Comparison of ENCODE assay signal across 1 cellular context in the genomic region with DNA sequence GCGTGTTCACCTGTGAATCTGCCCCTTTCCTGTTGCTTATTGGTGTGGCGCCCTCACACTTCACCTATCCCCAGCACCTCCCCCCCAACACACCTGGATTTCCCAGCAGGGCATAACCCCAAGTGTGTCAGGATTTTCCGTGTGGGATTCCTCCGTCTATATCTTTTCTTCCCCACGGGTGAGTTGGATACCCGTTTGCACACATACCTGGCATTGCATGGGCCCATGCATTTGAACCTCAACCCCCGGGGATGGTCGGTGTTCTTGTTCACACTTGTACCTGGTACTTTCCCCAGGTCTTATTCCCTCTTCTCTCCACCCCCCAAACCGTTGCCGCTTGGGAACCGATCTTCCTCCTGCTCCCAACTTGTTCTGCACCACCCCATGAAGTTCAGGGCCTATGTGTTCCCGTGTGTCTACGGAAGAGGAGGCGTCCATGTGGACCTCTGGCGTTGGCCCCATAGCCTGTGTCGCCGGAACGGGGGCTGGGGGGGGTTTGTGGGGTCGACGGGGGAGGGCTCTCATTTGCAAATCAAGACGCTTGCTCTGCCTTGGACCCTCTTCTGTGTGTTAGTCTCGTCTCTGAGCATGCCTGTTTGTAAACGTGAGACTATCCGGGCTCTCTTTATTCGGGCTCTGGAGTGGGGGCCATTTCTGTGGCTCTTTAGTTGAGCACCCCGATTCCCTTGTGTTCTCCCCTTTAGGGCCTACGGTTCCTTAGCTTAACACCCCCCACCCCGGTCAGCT.
TF ChIP-seq lines count a peak whose summit lies in the region.

No MANE protein-coding gene starts in this region.

TF ChIP-seq in WTC11, 78 proteins besides CTCF, POLR2A, EP300 and RAD21 (continued from another document):
- TF ChIP-seq, protein P1, sequence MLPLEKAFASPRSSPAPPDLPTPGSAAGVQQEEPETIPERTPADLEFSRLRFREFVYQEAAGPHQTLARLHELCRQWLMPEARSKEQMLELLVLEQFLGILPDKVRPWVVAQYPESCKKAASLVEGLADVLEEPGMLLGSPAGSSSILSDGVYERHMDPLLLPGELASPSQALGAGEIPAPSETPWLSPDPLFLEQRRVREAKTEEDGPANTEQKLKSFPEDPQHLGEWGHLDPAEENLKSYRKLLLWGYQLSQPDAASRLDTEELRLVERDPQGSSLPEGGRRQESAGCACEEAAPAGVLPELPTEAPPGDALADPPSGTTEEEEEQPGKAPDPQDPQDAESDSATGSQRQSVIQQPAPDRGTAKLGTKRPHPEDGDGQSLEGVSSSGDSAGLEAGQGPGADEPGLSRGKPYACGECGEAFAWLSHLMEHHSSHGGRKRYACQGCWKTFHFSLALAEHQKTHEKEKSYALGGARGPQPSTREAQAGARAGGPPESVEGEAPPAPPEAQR (CRISPR knock-in tag; IDR thresholded peaks at IDR 0.05): no peak
- TF ChIP-seq PRDM15 (CRISPR knock-in tag; IDR thresholded peaks at IDR 0.05) (no peak; the same call in 1 of the 2 replicates), JUN (CRISPR knock-in tag; IDR thresholded peaks at IDR 0.05) (no peak), FOXJ3 (CRISPR knock-in tag; IDR thresholded peaks at IDR 0.05; ENCODE audit: borderline replicate concordance) (no peak), NFE2L1 (CRISPR knock-in tag; IDR thresholded peaks at IDR 0.05) (peak; percentile 66; the same call in 1 of the 2 replicates), NR2C2 (CRISPR knock-in tag; IDR thresholded peaks at IDR 0.05) (no peak), ZNF317 (CRISPR knock-in tag; IDR thresholded peaks at IDR 0.05; ENCODE audit: borderline replicate concordance, low read depth) (no peak), ZNF263 (CRISPR knock-in tag; IDR thresholded peaks at IDR 0.05; ENCODE audit: low read depth) (no peak), ATF1 (CRISPR knock-in tag; IDR thresholded peaks at IDR 0.05) (0 out of 2 replicates have a peak, but pooled peaks have one; percentile 41), SP1 (CRISPR knock-in tag; conservative IDR thresholded peaks at IDR 0.05) (0 out of 2 replicates have a peak, but pooled peaks have one; percentile 20)
- TF ChIP-seq, protein P2, sequence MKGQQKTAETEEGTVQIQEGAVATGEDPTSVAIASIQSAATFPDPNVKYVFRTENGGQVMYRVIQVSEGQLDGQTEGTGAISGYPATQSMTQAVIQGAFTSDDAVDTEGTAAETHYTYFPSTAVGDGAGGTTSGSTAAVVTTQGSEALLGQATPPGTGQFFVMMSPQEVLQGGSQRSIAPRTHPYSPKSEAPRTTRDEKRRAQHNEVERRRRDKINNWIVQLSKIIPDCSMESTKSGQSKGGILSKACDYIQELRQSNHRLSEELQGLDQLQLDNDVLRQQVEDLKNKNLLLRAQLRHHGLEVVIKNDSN (CRISPR knock-in tag; IDR thresholded peaks at IDR 0.05): no peak
- TF ChIP-seq, protein P3, sequence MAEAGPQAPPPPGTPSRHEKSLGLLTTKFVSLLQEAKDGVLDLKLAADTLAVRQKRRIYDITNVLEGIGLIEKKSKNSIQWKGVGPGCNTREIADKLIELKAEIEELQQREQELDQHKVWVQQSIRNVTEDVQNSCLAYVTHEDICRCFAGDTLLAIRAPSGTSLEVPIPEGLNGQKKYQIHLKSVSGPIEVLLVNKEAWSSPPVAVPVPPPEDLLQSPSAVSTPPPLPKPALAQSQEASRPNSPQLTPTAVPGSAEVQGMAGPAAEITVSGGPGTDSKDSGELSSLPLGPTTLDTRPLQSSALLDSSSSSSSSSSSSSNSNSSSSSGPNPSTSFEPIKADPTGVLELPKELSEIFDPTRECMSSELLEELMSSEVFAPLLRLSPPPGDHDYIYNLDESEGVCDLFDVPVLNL (CRISPR knock-in tag; IDR thresholded peaks at IDR 0.05; ENCODE audit: borderline replicate concordance, low read depth): no peak
- TF ChIP-seq, protein P4, sequence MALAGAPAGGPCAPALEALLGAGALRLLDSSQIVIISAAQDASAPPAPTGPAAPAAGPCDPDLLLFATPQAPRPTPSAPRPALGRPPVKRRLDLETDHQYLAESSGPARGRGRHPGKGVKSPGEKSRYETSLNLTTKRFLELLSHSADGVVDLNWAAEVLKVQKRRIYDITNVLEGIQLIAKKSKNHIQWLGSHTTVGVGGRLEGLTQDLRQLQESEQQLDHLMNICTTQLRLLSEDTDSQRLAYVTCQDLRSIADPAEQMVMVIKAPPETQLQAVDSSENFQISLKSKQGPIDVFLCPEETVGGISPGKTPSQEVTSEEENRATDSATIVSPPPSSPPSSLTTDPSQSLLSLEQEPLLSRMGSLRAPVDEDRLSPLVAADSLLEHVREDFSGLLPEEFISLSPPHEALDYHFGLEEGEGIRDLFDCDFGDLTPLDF (CRISPR knock-in tag; IDR thresholded peaks at IDR 0.05): no peak
